In the genomic region with DNA sequence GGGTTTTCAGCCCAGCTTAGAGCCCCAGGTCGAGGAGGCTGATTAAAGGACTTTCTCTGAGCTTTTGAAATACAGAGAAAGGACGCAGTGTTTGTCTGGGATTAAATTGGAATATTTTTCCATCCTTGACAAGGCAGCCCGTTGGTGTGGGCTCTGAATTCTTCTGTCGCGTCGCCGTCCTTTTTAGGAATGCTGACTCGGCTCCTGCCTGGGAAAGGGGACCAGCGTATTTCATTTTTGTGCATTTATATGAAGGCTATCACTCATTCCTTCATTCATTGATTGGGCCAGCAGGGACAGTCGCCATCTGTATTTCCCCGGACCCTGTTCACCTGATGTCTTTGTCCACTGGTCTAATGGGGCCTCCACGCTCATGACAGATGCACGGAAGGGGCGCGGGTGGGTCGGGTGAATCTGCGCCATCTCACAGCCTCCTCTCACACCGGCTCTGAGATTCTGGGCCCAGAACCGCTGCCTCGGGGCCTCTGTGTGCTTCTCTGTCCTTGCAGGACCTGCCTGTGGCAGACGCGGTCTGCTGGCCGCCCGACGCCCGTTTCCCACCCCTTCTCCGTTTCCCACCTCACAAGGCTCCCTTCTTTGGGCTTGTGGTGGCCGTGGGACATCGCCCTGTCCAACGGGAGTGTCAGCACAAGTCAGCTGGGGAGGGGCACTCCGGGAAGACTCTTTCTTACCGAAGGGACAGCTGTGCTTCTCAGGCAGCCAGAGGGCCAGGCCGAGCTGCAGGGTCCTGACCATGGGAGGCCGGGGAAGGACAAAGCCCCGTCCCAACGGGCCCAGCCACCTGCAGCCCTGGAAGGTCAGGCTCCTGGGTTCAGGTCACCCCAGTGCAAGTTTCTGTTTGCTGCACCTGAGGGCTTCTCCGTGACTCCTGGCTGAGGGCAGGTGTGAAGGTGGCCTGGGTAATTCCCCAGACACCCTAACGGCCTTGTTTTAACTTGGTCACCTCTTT, we compare ENCODE assay signal across 18 cellular contexts.
DNase-seq lines count a peak whose midpoint lies in the region; ATAC-seq, FAIRE-seq and TF ChIP-seq lines count a peak whose summit lies in the region.
"Had no signal": no experiment of that assay in that cellular context is flagged by ENCODE, and none has a peak within 500 bp of the region (broad histone marks: within the 10 kb centered on the region; RNA-seq: fewer than 3 reads in every experiment).

No MANE protein-coding gene starts in this region.

- peaks cover 7 to 15% (median 10%) of the 10 kb centered on the region in 11 experiments; a peak in 20 of 22 replicates for H3K9me3 ChIP-seq in BLaER1 treated with 17β-estradiol and CSF1 and Interleukin-3, amounts not matched to agents 10 nM and 100 nM (replicated peaks in 1 of 11)
- peaks cover 2 to 12% of the 10 kb centered on the region in 2 donors for H3K9me3 ChIP-seq in kidney (ENCODE audit: control insufficient read depth in 1 of 2, low read length in 2 of 2)

- H3K4me2 ChIP-seq in BLaER1 treated with 17β-estradiol and CSF1 and Interleukin-3, amounts not matched to agents 10 nM and 100 nM = peak overlapping the region in 8 of 11 experiments; percentile 2 to 60 (median 38); a peak in 13 of 22 replicates

- ATAC-seq in Right ventricle myocardium inferior (no peak), left cardiac atrium (no peak), HG02623 (IDR thresholded peaks at IDR 0.05; ENCODE audit: unreplicated experiment) (no peak), GM18498 (IDR thresholded peaks at IDR 0.05; ENCODE audit: unreplicated experiment) (no peak)
- ATAC-seq: HCT116 had no signal

- peaks cover 0 to 21% (median 7%) of the 10 kb centered on the region in 11 experiments; a peak in 14 of 22 replicates for H4K20me1 ChIP-seq in BLaER1 treated with 17β-estradiol and CSF1 and Interleukin-3, amounts not matched to agents 10 nM and 100 nM

- peaks cover 19 to 35% (median 31%) of the 10 kb centered on the region in 10 experiments for H3K4me1 ChIP-seq in BLaER1 treated with 17β-estradiol and CSF1 and Interleukin-3, amounts not matched to agents 10 nM and 100 nM
- H3K4me1 ChIP-seq in kidney (ENCODE audit: control insufficient read depth in 1 of 2, insufficient read depth in 1 of 2, low read depth in 1 of 2, low read length in 2 of 2) = no peaks in the 10 kb centered on the region

- peaks cover 0 to 7% (median 0%) of the 10 kb centered on the region in 11 experiments; a peak in 1 of 22 replicates for H3K27me3 ChIP-seq in BLaER1 treated with 17β-estradiol and CSF1 and Interleukin-3, amounts not matched to agents 10 nM and 100 nM

- peaks cover 0 to 3% (median 0%) of the 10 kb centered on the region in 11 experiments; a peak in 4 of 22 replicates for H3K36me3 ChIP-seq in BLaER1 treated with 17β-estradiol and CSF1 and Interleukin-3, amounts not matched to agents 10 nM and 100 nM
- H3K36me3 ChIP-seq in kidney (ENCODE audit: control insufficient read depth in 1 of 2, insufficient read depth in 2 of 2, low read length in 2 of 2) = no peaks in the 10 kb centered on the region

- intact Hi-C loops in Right ventricle myocardium inferior (cut with DNase I) (no loop called here), left cardiac atrium (cut with DNase I) (no loop called here), kidney (cut with DNase I) (no loop called here)

- H3K4me3 ChIP-seq in BLaER1 treated with 17β-estradiol and CSF1 and Interleukin-3, amounts not matched to agents 10 nM and 100 nM = no peak overlapping the region
- H3K4me3 ChIP-seq in kidney (ENCODE audit: low read length in 2 of 2) = no peak overlapping the region

- peak; percentile 11 for DNase-seq in Right ventricle myocardium inferior (ENCODE audit: missing footprints)
- DNase-seq in left cardiac atrium = no peak
- DNase-seq in NCI-H146 treated with DMSO at 0.1 percent for 48 hours (lab: John Stamatoyannopoulos, UW; ENCODE audit: unreplicated experiment) = peak; percentile 13
- peak; percentile 59 for DNase-seq in kidney
- no peak for DNase-seq in Kasumi-1 (lab: John Stamatoyannopoulos, UW)
- DNase-seq: AML-193; C1 segment of cervical spinal cord; CD4-positive, alpha-beta T cell; DMS153; DMS79 treated with DMSO at 0.1 percent for 48 hours; EL had no signal

- no peak overlapping the region for H3K27ac ChIP-seq in BLaER1 treated with 17β-estradiol and CSF1 and Interleukin-3, amounts not matched to agents 10 nM and 100 nM
- no peak overlapping the region for H3K27ac ChIP-seq in kidney (ENCODE audit: low read depth in 2 of 2, low read length in 2 of 2)
- H3K27ac ChIP-seq: 22Rv1, HL-60 had no signal

- no peak overlapping the region for H3K9ac ChIP-seq in BLaER1 treated with 17β-estradiol and CSF1 and Interleukin-3, amounts not matched to agents 10 nM and 100 nM
- no peak overlapping the region for H3K9ac ChIP-seq in kidney (ENCODE audit: low read length in 2 of 2)

- no peak for TF ChIP-seq CTCF in kidney (IDR thresholded peaks at IDR 0.05; ENCODE audit: borderline replicate concordance, extremely low read depth, insufficient read depth)

- no peak for FAIRE-seq in kidney (lab: Jason Lieb, UNC)
- FAIRE-seq: G401.6 had no signal

Comparison
In these comparisons a context has a peak if more than half of its experiments do, and no peak if none do; other contexts are left out.
1. DNase-seq: peak in Right ventricle myocardium inferior (single experiment), NCI-H146 treated with DMSO at 0.1 percent for 48 hours (single experiment) and kidney (single experiment); none in left cardiac atrium (single experiment) and Kasumi-1 (0 of 2).